9 cellular contexts compared by ENCODE assay signal in the genomic region with DNA sequence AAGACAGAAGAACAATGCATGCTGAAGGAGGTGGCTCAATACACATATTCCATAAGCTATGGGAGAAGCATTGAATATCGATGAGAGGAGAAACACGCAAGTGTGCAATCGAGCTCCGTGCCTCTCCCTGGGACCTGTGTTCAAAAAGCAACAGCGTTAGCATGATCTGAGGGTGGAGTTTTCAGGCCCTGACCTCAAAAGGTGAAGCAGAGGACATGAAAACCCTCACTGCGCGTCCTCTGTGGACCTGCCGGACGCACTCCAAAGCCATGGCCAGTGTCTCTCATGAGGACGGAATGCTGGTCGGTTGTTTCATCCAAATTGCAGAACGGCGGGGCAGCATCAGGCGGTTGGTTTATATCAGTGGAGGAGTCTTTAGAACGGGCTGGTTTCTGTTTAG.
DNase-seq lines count a peak whose midpoint lies in the region; ATAC-seq, FAIRE-seq and TF ChIP-seq lines count a peak whose summit lies in the region.
"Had no signal": no experiment of that assay in that cellular context is flagged by ENCODE, and none has a peak within 500 bp of the region (broad histone marks: within the 10 kb centered on the region; RNA-seq: fewer than 3 reads in every experiment).

No MANE protein-coding gene starts in this region.

- intact Hi-C loops in pancreas (cut with DNase I) (loop anchor here in 1 of 3 donors (5.0 kb wide), 1 partner anchor 349 kb away; no protein-coding TSS in a partner anchor), sciatic nerve (cut with DNase I) (loop anchor here (2.0 kb wide), 1 partner anchor 181 kb away; no protein-coding TSS in a partner anchor)

- DNase-seq in endodermal cell (no peak), pancreas (no peak), sciatic nerve (ENCODE audit: low spot score) (no peak), germinal center (ENCODE audit: low spot score) (no peak)
- DNase-seq in activated CD8-positive, alpha-beta memory T cell treated with anti-CD3 and anti-CD28 coated beads for 24 hours: no peak
- DNase-seq: erythroblast had no signal

- H3K27me3 Mint-ChIP-seq in endodermal cell (ENCODE audit: insufficient read depth): peaks cover 7% of the 10 kb centered on the region

- 95 to 96% methylated on average over 13 to 14 of the region's 15 CpGs for WGBS in endodermal cell (ENCODE audit: insufficient coverage in 1 of 2, insufficient read length in 1 of 2), 2 experiments
- WGBS in pancreas, 2 donors: 80 to 84% methylated on average over 15 of the region's 15 CpGs

- no peaks in the 10 kb centered on the region for H3K4me1 ChIP-seq in endodermal cell (ENCODE audit: control insufficient read depth, insufficient read depth, low read length)
- H3K4me1 ChIP-seq in pancreas: peaks cover 0 to 5% (median 0%) of the 10 kb centered on the region in 3 donors

- peaks cover 22% of the 10 kb centered on the region for H3K4me1 Mint-ChIP-seq in endodermal cell

- no peak for FAIRE-seq in pancreas (lab: Jason Lieb, UNC)

- no peak for TF ChIP-seq CTCF in endodermal cell (conservative IDR thresholded peaks at IDR 0.05)
- no peak for TF ChIP-seq CTCF in pancreas (IDR thresholded peaks at IDR 0.05)

- no peaks in the 10 kb centered on the region for H3K36me3 Mint-ChIP-seq in endodermal cell (ENCODE audit: low read depth)

- no peak overlapping the region for H3K27ac Mint-ChIP-seq in endodermal cell

- no peak overlapping the region for H3K9ac ChIP-seq in endodermal cell (ENCODE audit: extremely low read depth, low read length, poor library complexity, severe bottlenecking)

- H3K4me3 Mint-ChIP-seq in endodermal cell: no peak overlapping the region

- H3K27me3 ChIP-seq in endodermal cell (ENCODE audit: control insufficient read depth, insufficient read depth, low read length, poor library complexity, severe bottlenecking) (no peaks in the 10 kb centered on the region), pancreas (no peaks in the 10 kb centered on the region)

- no peaks in the 10 kb centered on the region for H3K9me3 ChIP-seq in endodermal cell (ENCODE audit: control insufficient read depth, low read length)
- H3K9me3 ChIP-seq in pancreas: no peaks in the 10 kb centered on the region

- no peaks in the 10 kb centered on the region for H3K36me3 ChIP-seq in endodermal cell (ENCODE audit: control insufficient read depth, insufficient read depth, low read length)
- no peaks in the 10 kb centered on the region for H3K36me3 ChIP-seq in pancreas

- H3K27ac ChIP-seq in endodermal cell (ENCODE audit: low read depth, low read length) (peak overlapping the region; percentile 11), pancreas (no peak overlapping the region)

- ATAC-seq in GM18499 (IDR thresholded peaks at IDR 0.05; ENCODE audit: insufficient read depth, unreplicated experiment): peak; percentile 2
- peak; percentile 2 for ATAC-seq in GM21447 (IDR thresholded peaks at IDR 0.05; ENCODE audit: unreplicated experiment)
- peak; percentile 1 for ATAC-seq in HG03442 (IDR thresholded peaks at IDR 0.05; ENCODE audit: unreplicated experiment)
- ATAC-seq in pancreas: no peak
- ATAC-seq in sciatic nerve: no peak

- no peak overlapping the region for H3K4me3 ChIP-seq in endodermal cell (ENCODE audit: low read length)
- no peak overlapping the region for H3K4me3 ChIP-seq in pancreas

- no peaks in the 10 kb centered on the region for H3K9me3 Mint-ChIP-seq in endodermal cell

Comparison
In these comparisons a context has a peak if more than half of its experiments do, and no peak if none do; other contexts are left out.
1. ATAC-seq: peak in GM18499 (single experiment), GM21447 (single experiment) and HG03442 (single experiment); none in pancreas (0 of 4) and sciatic nerve (single experiment).